Comparison of ENCODE assay signal across 26 cellular contexts in genomic region chr2:167275066-167275465, GRCh38. TPM values are rescaled to one million over a fixed set of nuclear protein-coding genes. Genes with fewer than 3 reads are reported as not detected.
"Had no signal": no experiment of that assay in that cellular context is flagged by ENCODE, and none has a peak within 500 bp of the region (broad histone marks: within the 10 kb centered on the region; RNA-seq: fewer than 3 reads in every experiment).

No MANE protein-coding gene starts in this region.

- H3K36me3 ChIP-seq: breast epithelium, esophagus squamous epithelium, lower lobe of right lung, transverse colon had no signal

- H3K4me3 ChIP-seq: breast epithelium, esophagus squamous epithelium, lower lobe of right lung, testis, transverse colon had no signal

- H3K9me3 Mint-ChIP-seq: activated CD4-positive, alpha-beta T cell treated with anti-CD3 and anti-CD28 coated beads, Interleukin-2, amount 10 ng/mL, durations not matched to agents 7 days and 5 days; activated CD8-positive, alpha-beta T cell treated with anti-CD3 and anti-CD28 coated beads for 36 hours; activated naive CD4-positive, alpha-beta T cell treated with anti-CD3 and anti-CD28 coated beads, Interleukin-2, amount 50 U/mL, for 24 hours; activated T-cell treated with anti-CD3 and anti-CD28 coated beads, Interleukin-2, amount 50 U/mL, for 4 hours; activated T-helper 17 cell treated with anti-CD3 and anti-CD28 coated beads, Interleukin-2, amount 50 U/mL, for 72 hours; central memory CD8-positive, alpha-beta T cell had no signal

- H3K4me3 Mint-ChIP-seq: activated CD4-positive, alpha-beta T cell treated with anti-CD3 and anti-CD28 coated beads, Interleukin-2, amount 10 ng/mL, durations not matched to agents 7 days and 5 days; activated CD8-positive, alpha-beta T cell treated with anti-CD3 and anti-CD28 coated beads for 36 hours; activated naive CD4-positive, alpha-beta T cell treated with anti-CD3 and anti-CD28 coated beads, Interleukin-2, amount 50 U/mL, for 24 hours; activated T-cell treated with anti-CD3 and anti-CD28 coated beads, Interleukin-2, amount 50 U/mL, for 4 hours; activated T-helper 17 cell treated with anti-CD3 and anti-CD28 coated beads, Interleukin-2, amount 50 U/mL, for 72 hours; central memory CD8-positive, alpha-beta T cell; natural killer cell; T-helper 17 cell had no signal

- H3K4me1 Mint-ChIP-seq: activated CD4-positive, alpha-beta T cell treated with anti-CD3 and anti-CD28 coated beads, Interleukin-2, amount 10 ng/mL, durations not matched to agents 7 days and 5 days; activated naive CD4-positive, alpha-beta T cell treated with anti-CD3 and anti-CD28 coated beads, Interleukin-2, amount 50 U/mL, for 24 hours; activated T-helper 17 cell treated with anti-CD3 and anti-CD28 coated beads, Interleukin-2, amount 50 U/mL, for 72 hours; central memory CD8-positive, alpha-beta T cell; natural killer cell; T-helper 17 cell had no signal

- H3K27ac Mint-ChIP-seq: activated CD4-positive, alpha-beta T cell treated with anti-CD3 and anti-CD28 coated beads, Interleukin-2, amount 10 ng/mL, durations not matched to agents 7 days and 5 days; activated CD8-positive, alpha-beta T cell treated with anti-CD3 and anti-CD28 coated beads for 36 hours; activated naive CD4-positive, alpha-beta T cell treated with anti-CD3 and anti-CD28 coated beads, Interleukin-2, amount 50 U/mL, for 24 hours; activated T-helper 17 cell treated with anti-CD3 and anti-CD28 coated beads, Interleukin-2, amount 50 U/mL, for 72 hours; natural killer cell; T-helper 17 cell had no signal

- ATAC-seq: activated CD8-positive, alpha-beta T cell treated with anti-CD3 and anti-CD28 coated beads for 36 hours; activated T-cell treated with anti-CD3 and anti-CD28 coated beads, Interleukin-2, amount 50 U/mL, for 4 hours; activated T-helper 17 cell treated with anti-CD3 and anti-CD28 coated beads, Interleukin-2, amount 50 U/mL, for 72 hours; left lobe of liver; lower lobe of right lung; natural killer cell; right cardiac atrium; stimulated activated naive CD8-positive, alpha-beta T cell treated with anti-CD3 and anti-CD28 coated beads, Interleukin-15, Interleukin-2, amounts not matched to agents 100 U/mL and 50 U/mL, for 24 hours; T-helper 17 cell had no signal

- H3K36me3 Mint-ChIP-seq: activated naive CD4-positive, alpha-beta T cell treated with anti-CD3 and anti-CD28 coated beads, Interleukin-2, amount 50 U/mL, for 24 hours; natural killer cell had no signal

- H3K27me3 Mint-ChIP-seq: activated CD4-positive, alpha-beta T cell treated with anti-CD3 and anti-CD28 coated beads, Interleukin-2, amount 10 ng/mL, durations not matched to agents 7 days and 5 days; activated CD8-positive, alpha-beta T cell treated with anti-CD3 and anti-CD28 coated beads for 36 hours; activated naive CD4-positive, alpha-beta T cell treated with anti-CD3 and anti-CD28 coated beads, Interleukin-2, amount 50 U/mL, for 24 hours; activated T-helper 17 cell treated with anti-CD3 and anti-CD28 coated beads, Interleukin-2, amount 50 U/mL, for 72 hours; central memory CD8-positive, alpha-beta T cell; T-helper 17 cell had no signal

- H3K4me1 ChIP-seq: breast epithelium, esophagus squamous epithelium, lower lobe of right lung, testis, transverse colon had no signal

- DNase-seq: activated CD4-positive, alpha-beta T cell treated with anti-CD3 and anti-CD28 coated beads for 1 hour; activated CD4-positive, alpha-beta T cell treated with anti-CD3 and anti-CD28 coated beads, Interleukin-2, amount 10 ng/mL, durations not matched to agents 7 days and 5 days; activated CD8-positive, alpha-beta T cell treated with anti-CD3 and anti-CD28 coated beads for 36 hours; activated gamma-delta T cell treated with Interleukin-2 at 50 U/mL for 16 hours; activated T-cell treated with anti-CD3 and anti-CD28 coated beads, Interleukin-2, amount 50 U/mL, for 4 hours; dermis blood vessel endothelial cell; effector CD4-positive, alpha-beta T cell; esophagus squamous epithelium; foreskin melanocyte; kidney glomerular epithelial cell; lower lobe of right lung; mesenchymal stem cell; natural killer cell; posterior cingulate gyrus; right cardiac atrium; stimulated activated CD4-positive, alpha-beta T cell treated with anti-CD3 and anti-CD28 coated beads, Interleukin-4, amount 100 ng/mL, for 1 hour; stimulated activated naive CD8-positive, alpha-beta T cell treated with anti-CD3 and anti-CD28 coated beads, Interleukin-15, Interleukin-2, amounts not matched to agents 100 U/mL and 50 U/mL, for 24 hours; T-helper 17 cell; testis; transverse colon had no signal

- H3K27me3 ChIP-seq: breast epithelium, esophagus squamous epithelium, testis, transverse colon had no signal

- H3K9me3 ChIP-seq: breast epithelium, esophagus squamous epithelium, lower lobe of right lung, testis, transverse colon had no signal

- H3K27ac ChIP-seq: breast epithelium, esophagus squamous epithelium, lower lobe of right lung, testis, transverse colon had no signal

RNA-seq across cellular contexts. Expression of gene B3GALT1, which starts 17.7 kb away (rescaled TPM):
- total RNA-seq: activated CD4-positive, alpha-beta T cell treated with anti-CD3 and anti-CD28 coated beads, Interleukin-2, amount 10 ng/mL, durations not matched to agents 7 days and 5 days; activated CD8-positive, alpha-beta T cell treated with anti-CD3 and anti-CD28 coated beads for 36 hours; activated T-helper 17 cell treated with anti-CD3 and anti-CD28 coated beads, Interleukin-2, amount 50 U/mL, for 72 hours; dermis blood vessel endothelial cell; mononuclear cell; T-helper 17 cell had no signal
